Comparison of ENCODE assay signal across 31 cellular contexts in the genomic region with DNA sequence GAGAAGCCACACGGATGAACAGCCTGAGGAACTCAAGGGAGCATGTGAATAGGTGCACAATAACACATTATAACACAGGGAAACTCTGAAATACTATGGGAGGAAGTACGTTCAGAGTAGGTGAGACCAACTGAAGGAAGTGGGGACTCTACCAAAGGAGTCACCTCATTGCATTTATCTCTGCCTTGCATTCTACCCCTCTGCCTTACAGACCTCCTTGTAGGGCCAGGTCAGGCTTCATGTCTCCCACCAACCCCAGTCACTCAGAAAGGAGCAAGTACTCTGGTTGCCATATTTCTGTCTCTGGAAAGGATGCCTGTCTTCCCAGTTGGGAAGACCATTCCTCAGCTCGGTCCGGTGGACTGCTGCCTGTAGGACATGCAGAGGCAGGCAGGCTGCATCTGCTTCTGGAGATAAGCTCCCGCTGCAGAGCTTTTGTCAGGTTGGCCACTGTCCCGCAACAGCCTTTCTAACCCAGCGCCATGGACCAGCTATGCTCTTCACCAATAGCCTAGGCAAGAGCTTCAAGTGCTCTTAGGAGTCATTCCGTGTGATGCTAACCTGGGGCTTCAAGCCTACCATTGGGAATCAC. TPM values are rescaled to one million over a fixed set of nuclear protein-coding genes. Genes with fewer than 3 reads are reported as not detected.
"Had no signal": no experiment of that assay in that cellular context is flagged by ENCODE, and none has a peak within 500 bp of the region (broad histone marks: within the 10 kb centered on the region; RNA-seq: fewer than 3 reads in every experiment).

No MANE protein-coding gene starts in this region.

- H3K4me3 ChIP-seq: adrenal gland, body of pancreas, colonic mucosa, gastrocnemius medialis, heart left ventricle had no signal

- H3K27ac ChIP-seq: adrenal gland, body of pancreas, colonic mucosa, foreskin keratinocyte, gastrocnemius medialis, heart left ventricle had no signal

- DNase-seq: activated CD4-positive, alpha-beta memory T cell treated with anti-CD3 and anti-CD28 coated beads for 36 hours; activated CD4-positive, alpha-beta T cell treated with anti-CD3 and anti-CD28 coated beads for 36 hours; activated CD4-positive, alpha-beta T cell treated with anti-CD3 and anti-CD28 coated beads, Interleukin-2, amount 10 ng/mL, durations not matched to agents 24 days and 14 days; activated CD4-positive, CD25-positive, alpha-beta regulatory T cell; activated CD4-positive, CD25-positive, alpha-beta regulatory T cell treated with anti-CD3 and anti-CD28 coated beads, Interleukin-2, amount 50 U/mL, for 72 hours; activated CD8-positive, alpha-beta memory T cell treated with anti-CD3 and anti-CD28 coated beads, Interleukin-2, amount 10 ng/mL, durations not matched to agents 7 days and 5 days; activated CD8-positive, alpha-beta memory T cell treated with anti-CD3 and anti-CD28 coated beads, Interleukin-2, amount 50 U/mL, for 4 hours; activated CD8-positive, alpha-beta T cell treated with anti-CD3 and anti-CD28 coated beads, Interleukin-2, amount 10 ng/mL, durations not matched to agents 7 days and 5 days; activated effector memory CD4-positive, alpha-beta T cell treated with anti-CD3 and anti-CD28 coated beads, Interleukin-2, amount 50 U/mL, for 16 hours; activated naive CD4-positive, alpha-beta T cell treated with anti-CD3 and anti-CD28 coated beads for 36 hours; activated naive CD8-positive, alpha-beta T cell treated with anti-CD3 and anti-CD28 coated beads for 36 hours; activated naive CD8-positive, alpha-beta T cell treated with anti-CD3 and anti-CD28 coated beads, Interleukin-2, amount 50 U/mL, for 24 hours; activated T-cell treated with anti-CD3 and anti-CD28 coated beads, Interleukin-2, amount 50 U/mL, for 1 hour; activated T-cell treated with anti-CD3 and anti-CD28 coated beads, Interleukin-2, amount 50 U/mL, for 48 hours; adrenal gland; aorta; body of pancreas; colonic mucosa; effector CD8-positive, alpha-beta T cell; foreskin keratinocyte; gastrocnemius medialis; glutamatergic neuron; heart left ventricle; T-helper 17 cell; T1000 had no signal

- H3K27me3 ChIP-seq: adrenal gland, body of pancreas, colonic mucosa, gastrocnemius medialis had no signal

- H3K9me3 ChIP-seq: adrenal gland, body of pancreas, colonic mucosa, gastrocnemius medialis, heart left ventricle had no signal

- H3K36me3 ChIP-seq: adrenal gland, colonic mucosa, gastrocnemius medialis, heart left ventricle had no signal

- ATAC-seq: activated CD8-positive, alpha-beta memory T cell treated with anti-CD3 and anti-CD28 coated beads, Interleukin-2, amount 10 ng/mL, durations not matched to agents 7 days and 5 days; activated naive CD8-positive, alpha-beta T cell treated with anti-CD3 and anti-CD28 coated beads, Interleukin-2, amount 50 U/mL, for 24 hours; T-helper 17 cell had no signal

- H3K4me1 ChIP-seq: adrenal gland, colonic mucosa, foreskin keratinocyte, gastrocnemius medialis had no signal

RNA-seq across cellular contexts. Expression of a gene that starts 51.6 kb away (rescaled TPM):
- total RNA-seq: activated CD4-positive, alpha-beta memory T cell treated with anti-CD3 and anti-CD28 coated beads for 36 hours; activated CD4-positive, alpha-beta T cell treated with anti-CD3 and anti-CD28 coated beads for 36 hours; activated CD4-positive, alpha-beta T cell treated with anti-CD3 and anti-CD28 coated beads, Interleukin-2, amount 10 ng/mL, durations not matched to agents 24 days and 14 days; activated CD8-positive, alpha-beta memory T cell treated with anti-CD3 and anti-CD28 coated beads for 36 hours; activated CD8-positive, alpha-beta memory T cell treated with anti-CD3 and anti-CD28 coated beads, Interleukin-2, amount 10 ng/mL, durations not matched to agents 7 days and 5 days; activated CD8-positive, alpha-beta T cell treated with anti-CD3 and anti-CD28 coated beads, Interleukin-2, amount 10 ng/mL, durations not matched to agents 7 days and 5 days; activated naive CD4-positive, alpha-beta T cell treated with anti-CD3 and anti-CD28 coated beads for 36 hours; activated naive CD8-positive, alpha-beta T cell treated with anti-CD3 and anti-CD28 coated beads for 36 hours; activated T-helper 1 cell treated with anti-CD3 and anti-CD28 coated beads, Interleukin-12 subunit alpha, Interleukin-12 subunit beta, Interleukin-2, Interleukin-4 antibody, amounts not matched to agents 30 ng/mL and 10 ng/mL and 1 ng/mL, durations not matched to agents 14 hours and 24 hours and 36 hours; activated T-helper 2 cell treated with anti-CD3 and anti-CD28 coated beads, Interferon-gamma antibody, Interleukin-2, Interleukin-4, amounts not matched to agents 10 μg/mL and 5 μg/mL and 100 μg/mL, durations not matched to agents 14 hours and 24 hours and 36 hours; aorta; body of pancreas; colonic mucosa; dermis microvascular lymphatic vessel endothelial cell; epithelial cell of proximal tubule; esophagus mucosa; foreskin keratinocyte; gastrocnemius medialis; T-helper 17 cell had no signal
- polyA plus RNA-seq: aorta, foreskin keratinocyte had no signal
